In genomic region chr21:42012344-42012743, GRCh38 we compare ENCODE assay signal across 12 cellular contexts. TPM values are rescaled to one million over a fixed set of nuclear protein-coding genes. Genes with fewer than 3 reads are reported as not detected.
DNase-seq lines count a peak whose midpoint lies in the region; ATAC-seq lines count a peak whose summit lies in the region.
"Had no signal": no experiment of that assay in that cellular context is flagged by ENCODE, and none has a peak within 500 bp of the region (broad histone marks: within the 10 kb centered on the region; RNA-seq: fewer than 3 reads in every experiment).

No MANE protein-coding gene starts in this region.

- DNase-seq in activated T-cell treated with anti-CD3 and anti-CD28 coated beads, Interleukin-2, amount 50 U/mL, for 4 hours, result no peak
- DNase-seq in activated T-cell treated with anti-CD3 and anti-CD28 coated beads, Interleukin-2, amount 50 U/mL, for 72 hours, result no peak
- DNase-seq in NCI-H69 (lab: John Stamatoyannopoulos, UW) (peak; percentile 70), NOMO-1 treated with DMSO at 0.1 percent for 48 hours (lab: John Stamatoyannopoulos, UW; ENCODE audit: unreplicated experiment) (no peak), HPDE6-E6E7 (ENCODE audit: extremely low spot score) (no peak)
- DNase-seq in effector memory CD8-positive, alpha-beta T cell, result no peak
- no peak for DNase-seq in stimulated activated effector memory CD8-positive, alpha-beta T cell treated with anti-CD3 and anti-CD28 coated beads, Interleukin-12 subunit alpha, Interleukin-12 subunit beta, amount 100 ng/mL, for 72 hours (ENCODE audit: low spot score in 2 of 2)
- DNase-seq: AML-193; effector CD4-positive, alpha-beta T cell; NK-92 treated with Interleukin-12 subunit alpha and Interleukin-12 subunit beta, amount 100 ng/mL, for 24 hours had no signal

- peaks cover 13% of the 10 kb centered on the region for H3K4me1 Mint-ChIP-seq in activated T-cell treated with anti-CD3 and anti-CD28 coated beads, Interleukin-2, amount 50 U/mL, for 4 hours (ENCODE audit: low read depth)
- peaks cover 17% of the 10 kb centered on the region for H3K4me1 Mint-ChIP-seq in activated T-cell treated with anti-CD3 and anti-CD28 coated beads, Interleukin-2, amount 50 U/mL, for 72 hours (ENCODE audit: low read depth)
- peaks cover 3 to 5% of the 10 kb centered on the region in 2 donors for H3K4me1 Mint-ChIP-seq in effector memory CD8-positive, alpha-beta T cell (ENCODE audit: low read depth in 2 of 2)
- H3K4me1 Mint-ChIP-seq in stimulated activated effector memory CD8-positive, alpha-beta T cell treated with anti-CD3 and anti-CD28 coated beads, Interleukin-12 subunit alpha, Interleukin-12 subunit beta, amount 100 ng/mL, for 72 hours, result peaks cover 13% of the 10 kb centered on the region

- no peak overlapping the region for H3K27ac Mint-ChIP-seq in activated T-cell treated with anti-CD3 and anti-CD28 coated beads, Interleukin-2, amount 50 U/mL, for 72 hours
- H3K27ac Mint-ChIP-seq in effector memory CD8-positive, alpha-beta T cell, result no peak overlapping the region
- no peak overlapping the region for H3K27ac Mint-ChIP-seq in stimulated activated effector memory CD8-positive, alpha-beta T cell treated with anti-CD3 and anti-CD28 coated beads, Interleukin-12 subunit alpha, Interleukin-12 subunit beta, amount 100 ng/mL, for 72 hours

- no peaks in the 10 kb centered on the region for H3K27me3 Mint-ChIP-seq in activated T-cell treated with anti-CD3 and anti-CD28 coated beads, Interleukin-2, amount 50 U/mL, for 4 hours (ENCODE audit: low read depth)
- H3K27me3 Mint-ChIP-seq in activated T-cell treated with anti-CD3 and anti-CD28 coated beads, Interleukin-2, amount 50 U/mL, for 72 hours (ENCODE audit: low read depth), result peaks cover 8% of the 10 kb centered on the region
- H3K27me3 Mint-ChIP-seq in effector memory CD8-positive, alpha-beta T cell, result no peaks in the 10 kb centered on the region

- H3K36me3 Mint-ChIP-seq in activated T-cell treated with anti-CD3 and anti-CD28 coated beads, Interleukin-2, amount 50 U/mL, for 4 hours (ENCODE audit: insufficient read depth), result peaks cover 3% of the 10 kb centered on the region
- peaks cover 2 to 9% of the 10 kb centered on the region in 2 donors for H3K36me3 Mint-ChIP-seq in activated T-cell treated with anti-CD3 and anti-CD28 coated beads, Interleukin-2, amount 50 U/mL, for 72 hours (ENCODE audit: insufficient read depth in 2 of 2)
- H3K36me3 Mint-ChIP-seq in effector memory CD8-positive, alpha-beta T cell (ENCODE audit: insufficient read depth), result peaks cover 20% of the 10 kb centered on the region
- H3K36me3 Mint-ChIP-seq in stimulated activated effector memory CD8-positive, alpha-beta T cell treated with anti-CD3 and anti-CD28 coated beads, Interleukin-12 subunit alpha, Interleukin-12 subunit beta, amount 100 ng/mL, for 72 hours, result peaks cover 33% of the 10 kb centered on the region

- peaks cover 4% of the 10 kb centered on the region for H3K9me3 Mint-ChIP-seq in activated T-cell treated with anti-CD3 and anti-CD28 coated beads, Interleukin-2, amount 50 U/mL, for 4 hours
- peaks cover 0 to 4% of the 10 kb centered on the region in 2 donors for H3K9me3 Mint-ChIP-seq in activated T-cell treated with anti-CD3 and anti-CD28 coated beads, Interleukin-2, amount 50 U/mL, for 72 hours
- H3K9me3 Mint-ChIP-seq in effector memory CD8-positive, alpha-beta T cell, result no peaks in the 10 kb centered on the region
- H3K9me3 Mint-ChIP-seq in stimulated activated effector memory CD8-positive, alpha-beta T cell treated with anti-CD3 and anti-CD28 coated beads, Interleukin-12 subunit alpha, Interleukin-12 subunit beta, amount 100 ng/mL, for 72 hours, result no peaks in the 10 kb centered on the region

- H3K4me3 Mint-ChIP-seq in activated T-cell treated with anti-CD3 and anti-CD28 coated beads, Interleukin-2, amount 50 U/mL, for 4 hours, result peak overlapping the region; percentile 29
- peak overlapping the region in 1 of 2 donors; percentile 4 for H3K4me3 Mint-ChIP-seq in activated T-cell treated with anti-CD3 and anti-CD28 coated beads, Interleukin-2, amount 50 U/mL, for 72 hours
- peak overlapping the region; percentile 37 to 49 for H3K4me3 Mint-ChIP-seq in effector memory CD8-positive, alpha-beta T cell
- H3K4me3 Mint-ChIP-seq in stimulated activated effector memory CD8-positive, alpha-beta T cell treated with anti-CD3 and anti-CD28 coated beads, Interleukin-12 subunit alpha, Interleukin-12 subunit beta, amount 100 ng/mL, for 72 hours, result peak overlapping the region; percentile 68

- ATAC-seq in activated T-cell treated with anti-CD3 and anti-CD28 coated beads, Interleukin-2, amount 50 U/mL, for 4 hours, result no peak
- no peak for ATAC-seq in activated T-cell treated with anti-CD3 and anti-CD28 coated beads, Interleukin-2, amount 50 U/mL, for 72 hours (replicated peaks in 1 of 2)
- ATAC-seq in effector memory CD8-positive, alpha-beta T cell (replicated peaks), result no peak
- no peak for ATAC-seq in stimulated activated effector memory CD8-positive, alpha-beta T cell treated with anti-CD3 and anti-CD28 coated beads, Interleukin-12 subunit alpha, Interleukin-12 subunit beta, amount 100 ng/mL, for 72 hours
- ATAC-seq in GM18907 (IDR thresholded peaks at IDR 0.05; ENCODE audit: unreplicated experiment), result no peak

RNA-seq across cellular contexts. Expression of gene ZBTB21, which starts 2.2 kb away (rescaled TPM):
- 10 to 100 TPM; 25.6 to 33.7 (median 27.2) TPM for total RNA-seq in activated T-cell treated with anti-CD3 and anti-CD28 coated beads, Interleukin-2, amount 50 U/mL, for 4 hours
- total RNA-seq in activated T-cell treated with anti-CD3 and anti-CD28 coated beads, Interleukin-2, amount 50 U/mL, for 72 hours, result 10 to 100 TPM; 35.6 to 43.3 TPM

RNA-seq across cellular contexts. Expression of gene C2CD2, which starts 58.5 kb away (rescaled TPM):
- 1 to 10 TPM; 1.6 to 7.4 (median 4.3) TPM for total RNA-seq in activated T-cell treated with anti-CD3 and anti-CD28 coated beads, Interleukin-2, amount 50 U/mL, for 4 hours
- total RNA-seq in activated T-cell treated with anti-CD3 and anti-CD28 coated beads, Interleukin-2, amount 50 U/mL, for 72 hours, result 10 to 100 TPM in 1 of 2 donors, 1 to 10 TPM in 1; 6.9 to 15.1 TPM

RNA-seq across cellular contexts. Expression of gene UMODL1, which starts 58.8 kb away (rescaled TPM):
- total RNA-seq in activated T-cell treated with anti-CD3 and anti-CD28 coated beads, Interleukin-2, amount 50 U/mL, for 4 hours, result not detected
- under 1 TPM; 0.39 to 0.89 TPM for total RNA-seq in activated T-cell treated with anti-CD3 and anti-CD28 coated beads, Interleukin-2, amount 50 U/mL, for 72 hours
- total RNA-seq: astrocyte had no signal
